5 cellular contexts compared by ENCODE assay signal in genomic region chr5:168726342-168726741, GRCh38.
"Had no signal": no experiment of that assay in that cellular context is flagged by ENCODE, and none has a peak within 500 bp of the region (broad histone marks: within the 10 kb centered on the region; RNA-seq: fewer than 3 reads in every experiment).

No MANE protein-coding gene starts in this region.

- DNase-seq: GM23248, GOT3, H7, IMR-90, KBM-7 had no signal
